In genomic region chr6:78910611-78911134, GRCh38 we compare ENCODE assay signal across 8 cellular contexts. TPM values are rescaled to one million over a fixed set of nuclear protein-coding genes. Genes with fewer than 3 reads are reported as not detected.
DNase-seq lines count a peak whose midpoint lies in the region; ATAC-seq and TF ChIP-seq lines count a peak whose summit lies in the region.

No MANE protein-coding gene starts in this region.

- H3K9me2 ChIP-seq in neural cell (ENCODE audit: insufficient read depth, low read length): no peaks in the 10 kb centered on the region

- no peak overlapping the region for H3K27ac Mint-ChIP-seq in T-helper 17 cell

- no peak for TF ChIP-seq RAD21 in neural cell (conservative IDR thresholded peaks at IDR 0.05)

- no peaks in the 10 kb centered on the region for H3K36me3 Mint-ChIP-seq in T-helper 17 cell (ENCODE audit: low read depth)

- no peak overlapping the region for H3K9ac ChIP-seq in neural cell (ENCODE audit: low read length)

- H3K27me3 ChIP-seq in neural cell (ENCODE audit: insufficient read depth, low read depth, low read length): peaks cover 8% of the 10 kb centered on the region

- H3K4me2 ChIP-seq in neural cell (ENCODE audit: low read length): no peak overlapping the region

- H3K4me3 ChIP-seq in GM08714 (ENCODE audit: low read length) (peak overlapping the region; percentile 29; the same call in 1 of the 2 replicates), fibroblast of pulmonary artery (replicated peaks; ENCODE audit: low read depth, low read length) (peak overlapping the region; percentile 55), neural cell (ENCODE audit: low read length) (peak overlapping the region; percentile 59)

- H3K27ac ChIP-seq in neural cell (ENCODE audit: low read length): no peak overlapping the region

- no peak for TF ChIP-seq EP300 in neural cell (conservative IDR thresholded peaks at IDR 0.05; ENCODE audit: poor library complexity, severe bottlenecking)

- H3K36me3 ChIP-seq in neural cell (ENCODE audit: insufficient read depth, low read length): no peaks in the 10 kb centered on the region

- H3F3A ChIP-seq in neural cell (ENCODE audit: insufficient read depth, low read length, poor library complexity, severe bottlenecking): no peaks in the 10 kb centered on the region

- peaks cover 12% of the 10 kb centered on the region for H3K4me1 Mint-ChIP-seq in T-helper 17 cell

- no peaks in the 10 kb centered on the region for H4K20me1 ChIP-seq in neural cell (ENCODE audit: insufficient read depth)

- DNase-seq in T-helper 17 cell (no peak), fibroblast of pulmonary artery (ENCODE audit: low read depth) (peak; percentile 8), mesenteric fat pad (ENCODE audit: low spot score) (no peak), NCI-H2029 treated with DMSO at 0.1 percent for 48 hours (lab: John Stamatoyannopoulos, UW) (no peak)
- no peak for DNase-seq in NK-92 treated with Interleukin-12 subunit alpha and Interleukin-12 subunit beta, amount 100 ng/mL, for 24 hours (lab: John Stamatoyannopoulos, UW)

- H3K27me3 Mint-ChIP-seq in T-helper 17 cell: peaks cover 29% of the 10 kb centered on the region

- H3K79me2 ChIP-seq in neural cell (replicated peaks; ENCODE audit: insufficient read depth, low read length): no peaks in the 10 kb centered on the region

- TF ChIP-seq CTCF in fibroblast of pulmonary artery (IDR thresholded peaks at IDR 0.05; ENCODE audit: low read length, missing control alignments) (no peak), neural cell (IDR thresholded peaks at IDR 0.05; ENCODE audit: poor library complexity, severe bottlenecking) (no peak)

- no peaks in the 10 kb centered on the region for H3K9me3 ChIP-seq in T-helper 17 cell (ENCODE audit: control insufficient read depth, low read length, poor library complexity, severe bottlenecking)
- H3K9me3 ChIP-seq in neural cell (ENCODE audit: low read length): peaks cover 11% of the 10 kb centered on the region

- H3K4me3 Mint-ChIP-seq in T-helper 17 cell: peak overlapping the region; percentile 76

- ATAC-seq in GM21528 (IDR thresholded peaks at IDR 0.05; ENCODE audit: low FRiP score, unreplicated experiment) (peak; percentile 47), T-helper 17 cell (no peak)

- no peak overlapping the region for H2AFZ ChIP-seq in neural cell (ENCODE audit: low read depth, low read length)

TF ChIP-seq in neural cell, 6 proteins besides CTCF, POLR2A, EP300 and RAD21:
- TF ChIP-seq POLR2AphosphoS5 (IDR thresholded peaks at IDR 0.05) (no peak), REST (IDR thresholded peaks at IDR 0.05; ENCODE audit: borderline replicate concordance) (no peak), MXI1 (conservative IDR thresholded peaks at IDR 0.05; ENCODE audit: poor library complexity, severe bottlenecking) (no peak), TAF1 (IDR thresholded peaks at IDR 0.05; ENCODE audit: low read depth) (no peak), EZH2 (IDR thresholded peaks at IDR 0.05; ENCODE audit: borderline replicate concordance, insufficient read depth, low read length, poor library complexity, severe bottlenecking) (no peak), SMC3 (conservative IDR thresholded peaks at IDR 0.05; ENCODE audit: poor library complexity) (no peak)

RNA-seq across cellular contexts. Expression of gene IRAK1BP1, which starts 43.3 kb away (rescaled TPM):
- total RNA-seq in T-helper 17 cell (1 to 10 TPM; 1.1 to 2.4 TPM), mesenteric fat pad (2.5 TPM)
- 5.3 and 6.6 TPM in 2 replicates for polyA plus RNA-seq in neural cell
- polyA minus RNA-seq in neural cell: 20.2 and 22.3 TPM in 2 replicates
